ENCODE assay signal across 8 cellular contexts in the genomic region with DNA sequence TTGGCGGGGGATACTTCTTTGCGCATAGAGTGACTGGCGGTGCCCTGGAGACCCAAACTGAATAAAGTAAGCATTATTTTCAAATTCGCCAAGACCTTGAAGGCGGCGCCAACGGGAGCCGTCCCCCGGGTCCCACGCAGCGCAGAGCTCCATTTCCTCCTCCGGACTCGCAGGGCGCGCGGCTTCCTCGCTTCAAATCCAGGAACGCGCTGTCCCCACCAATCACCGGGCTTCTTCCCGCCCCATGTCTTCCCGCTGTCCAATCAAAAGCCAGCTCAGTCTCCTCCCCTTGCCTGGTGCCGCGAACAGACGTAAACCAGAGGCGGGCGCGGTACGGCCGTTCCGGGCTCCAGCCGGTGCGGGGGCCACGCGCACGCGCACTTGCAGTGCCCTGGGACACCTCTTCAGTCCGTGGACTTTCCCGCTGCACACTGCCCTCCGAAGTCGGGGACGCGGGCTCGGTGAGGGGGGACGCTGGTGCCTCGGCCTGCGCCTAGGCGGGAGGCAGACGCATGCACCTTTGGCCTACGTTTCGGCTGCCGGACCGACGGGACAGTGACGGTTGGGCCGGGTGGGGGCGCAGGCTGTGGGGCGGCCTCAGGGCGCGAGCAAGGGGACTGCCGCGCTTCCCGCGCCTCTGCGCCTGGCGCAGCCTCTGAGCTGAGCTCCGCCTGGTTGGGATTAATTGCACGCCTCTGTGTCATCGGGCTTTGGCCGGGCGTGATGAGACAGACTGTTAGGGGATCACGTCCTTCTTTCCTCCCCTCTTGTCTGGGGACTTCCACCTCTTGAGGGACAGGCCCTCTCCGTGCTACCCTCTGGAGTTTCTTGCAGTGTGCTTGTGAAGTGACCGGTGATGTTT. TPM values are rescaled to one million over a fixed set of nuclear protein-coding genes. Genes with fewer than 3 reads are reported as not detected.
DNase-seq lines count a peak whose midpoint lies in the region; ATAC-seq lines count a peak whose summit lies in the region.

A gene with protein sequence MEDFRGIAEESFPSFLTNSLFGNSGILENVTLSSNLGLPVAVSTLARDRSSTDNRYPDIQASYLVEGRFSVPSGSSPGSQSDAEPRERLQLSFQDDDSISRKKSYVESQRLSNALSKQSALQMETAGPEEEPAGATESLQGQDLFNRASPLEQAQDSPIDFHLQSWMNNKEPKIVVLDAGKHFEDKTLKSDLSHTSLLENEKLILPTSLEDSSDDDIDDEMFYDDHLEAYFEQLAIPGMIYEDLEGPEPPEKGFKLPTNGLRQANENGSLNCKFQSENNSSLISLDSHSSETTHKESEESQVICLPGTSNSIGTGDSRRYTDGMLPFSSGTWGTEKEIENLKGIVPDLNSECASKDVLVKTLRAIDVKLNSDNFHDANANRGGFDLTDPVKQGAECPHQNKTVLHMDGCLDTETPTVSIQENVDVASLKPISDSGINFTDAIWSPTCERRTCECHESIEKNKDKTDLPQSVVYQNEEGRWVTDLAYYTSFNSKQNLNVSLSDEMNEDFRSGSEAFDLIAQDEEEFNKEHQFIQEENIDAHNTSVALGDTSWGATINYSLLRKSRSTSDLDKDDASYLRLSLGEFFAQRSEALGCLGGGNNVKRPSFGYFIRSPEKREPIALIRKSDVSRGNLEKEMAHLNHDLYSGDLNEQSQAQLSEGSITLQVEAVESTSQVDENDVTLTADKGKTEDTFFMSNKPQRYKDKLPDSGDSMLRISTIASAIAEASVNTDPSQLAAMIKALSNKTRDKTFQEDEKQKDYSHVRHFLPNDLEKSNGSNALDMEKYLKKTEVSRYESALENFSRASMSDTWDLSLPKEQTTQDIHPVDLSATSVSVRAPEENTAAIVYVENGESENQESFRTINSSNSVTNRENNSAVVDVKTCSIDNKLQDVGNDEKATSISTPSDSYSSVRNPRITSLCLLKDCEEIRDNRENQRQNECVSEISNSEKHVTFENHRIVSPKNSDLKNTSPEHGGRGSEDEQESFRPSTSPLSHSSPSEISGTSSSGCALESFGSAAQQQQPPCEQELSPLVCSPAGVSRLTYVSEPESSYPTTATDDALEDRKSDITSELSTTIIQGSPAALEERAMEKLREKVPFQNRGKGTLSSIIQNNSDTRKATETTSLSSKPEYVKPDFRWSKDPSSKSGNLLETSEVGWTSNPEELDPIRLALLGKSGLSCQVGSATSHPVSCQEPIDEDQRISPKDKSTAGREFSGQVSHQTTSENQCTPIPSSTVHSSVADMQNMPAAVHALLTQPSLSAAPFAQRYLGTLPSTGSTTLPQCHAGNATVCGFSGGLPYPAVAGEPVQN (N-terminal part only) (plus strand): TSS at position 386 of the 862 bp plus-strand sequence. CDS start 8,063 bp downstream, outside the sequence.

- H3K27ac Mint-ChIP-seq in effector memory CD8-positive, alpha-beta T cell, result peak within 1 kb of the TSS; percentile 80 to 93
- peak within 1 kb of the TSS; percentile 92 for H3K27ac Mint-ChIP-seq in memory B cell

- no peaks in the 10 kb centered on the region for H3K27me3 Mint-ChIP-seq in effector memory CD8-positive, alpha-beta T cell
- H3K27me3 Mint-ChIP-seq in memory B cell, result no peaks in the 10 kb centered on the region

- DNase-seq in COLO829 (ENCODE audit: low spot score) (peak; percentile 89), HT1080 (ENCODE audit: low read depth) (peak; percentile 98), NOMO-1 treated with DMSO at 0.1 percent for 48 hours (lab: John Stamatoyannopoulos, UW; ENCODE audit: unreplicated experiment) (peak; percentile 99), memory B cell (ENCODE audit: low spot score in 2 of 2) (peak; percentile 92 to 94)
- peak; percentile 94 to 96 for DNase-seq in activated CD8-positive, alpha-beta memory T cell treated with anti-CD3 and anti-CD28 coated beads for 4 hours (ENCODE audit: low read depth in 2 of 2)
- peak; percentile 96 to 97 (median 97) for DNase-seq in effector memory CD8-positive, alpha-beta T cell
- peak; percentile 92 for DNase-seq in stimulated activated CD8-positive, alpha-beta memory T cell treated with anti-CD3 and anti-CD28 coated beads, Interleukin-12 subunit alpha, Interleukin-12 subunit beta, amount 100 ng/mL, for 24 hours (ENCODE audit: extremely low read depth)

- H3K4me1 Mint-ChIP-seq in effector memory CD8-positive, alpha-beta T cell (ENCODE audit: low read depth in 2 of 2), result peaks cover 21 to 31% of the 10 kb centered on the region in 2 donors
- peaks cover 20% of the 10 kb centered on the region for H3K4me1 Mint-ChIP-seq in memory B cell

- ATAC-seq in GM21360 (IDR thresholded peaks at IDR 0.05; ENCODE audit: unreplicated experiment) (peak; percentile 82), memory B cell (ENCODE audit: low read depth) (peak; percentile 96)
- peak; percentile 92 for ATAC-seq in effector memory CD8-positive, alpha-beta T cell (replicated peaks)

- H3K9me3 Mint-ChIP-seq in effector memory CD8-positive, alpha-beta T cell, result no peaks in the 10 kb centered on the region
- H3K9me3 Mint-ChIP-seq in memory B cell, result no peaks in the 10 kb centered on the region

- H3K4me3 Mint-ChIP-seq in effector memory CD8-positive, alpha-beta T cell, result peak within 1 kb of the TSS; percentile 75 to 98
- H3K4me3 Mint-ChIP-seq in memory B cell, result peak within 1 kb of the TSS; percentile 98

- peaks cover 25% of the 10 kb centered on the region for H3K36me3 Mint-ChIP-seq in effector memory CD8-positive, alpha-beta T cell (ENCODE audit: insufficient read depth)
- H3K36me3 Mint-ChIP-seq in memory B cell, result no peaks in the 10 kb centered on the region

RNA-seq across cellular contexts. Expression of the gene that starts here (rescaled TPM):
- total RNA-seq in HT1080 (2014; rRNA removed; shearing (Covaris generic)), result 21.6 and 22.9 TPM in 2 replicates
- polyA plus RNA-seq in HT1080 (2015; cell fraction: cytosol; rRNA removed), result 13.0 and 19.3 TPM in 2 replicates
- 64.9 and 72.1 TPM in 2 replicates for polyA plus RNA-seq in HT1080 (2015; cell fraction: nucleus; rRNA removed)

Comparison
In these comparisons a context has a peak if more than half of its experiments do, and no peak if none do; other contexts are left out.
1. Peak in every context shown above with its lines: DNase-seq and ATAC-seq.